Comparison of ENCODE assay signal across 17 cellular contexts in the genomic region with DNA sequence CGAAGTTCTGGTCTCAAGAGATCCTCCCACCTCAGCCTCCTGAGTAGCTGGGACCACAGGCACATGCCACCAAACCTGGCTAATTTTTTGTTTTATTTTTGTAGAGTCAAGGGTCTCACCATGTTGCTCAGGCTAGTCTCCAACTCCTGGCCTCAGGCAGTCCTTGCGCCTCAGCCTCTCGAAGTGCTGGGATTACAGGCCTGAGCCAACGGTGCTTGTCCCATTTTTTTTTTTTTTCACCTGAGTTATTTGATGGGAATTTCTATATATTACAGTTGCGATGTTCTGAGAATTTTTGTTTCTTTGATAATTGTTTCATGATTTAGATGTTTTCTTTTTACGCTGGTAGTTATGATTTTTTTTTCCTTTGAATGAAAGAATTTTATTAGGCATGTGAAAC. TPM values are rescaled to one million over a fixed set of nuclear protein-coding genes. Genes with fewer than 3 reads are reported as not detected.
DNase-seq lines count a peak whose midpoint lies in the region; ATAC-seq and TF ChIP-seq lines count a peak whose summit lies in the region.
"Had no signal": no experiment of that assay in that cellular context is flagged by ENCODE, and none has a peak within 500 bp of the region (broad histone marks: within the 10 kb centered on the region; RNA-seq: fewer than 3 reads in every experiment).

No MANE protein-coding gene starts in this region.

- POLR2A ChIA-PET in T-cell (lab: Charles Lee), result interaction anchor here in 1 of 2 donors (0.6 kb wide), 1 partner anchor 9 kb away, joined by 3 read pairs; no protein-coding TSS in a partner anchor

- DNase-seq in activated naive CD8-positive, alpha-beta T cell treated with anti-CD3 and anti-CD28 coated beads, Interleukin-2, amount 50 U/mL, for 24 hours, result no peak
- DNase-seq in GM06990 (ENCODE audit: extremely low read depth, insufficient read length), result no peak
- no peak for DNase-seq in T-cell
- no peak for DNase-seq in neural crest cell (ENCODE audit: low read depth, low spot score)
- DNase-seq in iPS-NIHi11 (ENCODE audit: low spot score), result no peak
- no peak for DNase-seq in nephron progenitor cell
- DNase-seq: activated naive CD8-positive, alpha-beta T cell treated with anti-CD3 and anti-CD28 coated beads for 36 hours; activated T-cell treated with anti-CD3 and anti-CD28 coated beads, Interleukin-2, amount 50 U/mL, for 1 hour; foreskin melanocyte; NCI-H1092; NCI-H524 treated with DMSO at 0.1 percent for 48 hours; nucleus accumbens; PC-3; stimulated activated naive CD8-positive, alpha-beta T cell treated with anti-CD3 and anti-CD28 coated beads, Interleukin-15, amount 100 ng/mL, for 72 hours had no signal

- peaks cover 5% of the 10 kb centered on the region for H3K36me3 Mint-ChIP-seq in activated naive CD8-positive, alpha-beta T cell
- peaks cover 11% of the 10 kb centered on the region for H3K36me3 Mint-ChIP-seq in activated naive CD8-positive, alpha-beta T cell treated with anti-CD3 and anti-CD28 coated beads, Interleukin-2, amount 50 U/mL, for 24 hours (ENCODE audit: low read depth)
- H3K36me3 Mint-ChIP-seq in T-cell (peaks cover 14% of the 10 kb centered on the region), neural crest cell (ENCODE audit: low read depth) (no peaks in the 10 kb centered on the region), nephron progenitor cell (ENCODE audit: low read depth) (peaks cover 5% of the 10 kb centered on the region)

- no peaks in the 10 kb centered on the region for H3K36me3 ChIP-seq in GM06990 (ENCODE audit: control insufficient read depth, insufficient read depth, low read length)
- H3K36me3 ChIP-seq: SJSA1 had no signal

- no peaks in the 10 kb centered on the region for H3K9me3 Mint-ChIP-seq in activated naive CD8-positive, alpha-beta T cell (ENCODE audit: low read depth)
- H3K9me3 Mint-ChIP-seq in activated naive CD8-positive, alpha-beta T cell treated with anti-CD3 and anti-CD28 coated beads, Interleukin-2, amount 50 U/mL, for 24 hours, result no peaks in the 10 kb centered on the region
- H3K9me3 Mint-ChIP-seq in T-cell (no peaks in the 10 kb centered on the region), neural crest cell (no peaks in the 10 kb centered on the region), nephron progenitor cell (no peaks in the 10 kb centered on the region)
- H3K9me3 Mint-ChIP-seq: activated naive CD8-positive, alpha-beta T cell treated with anti-CD3 and anti-CD28 coated beads for 36 hours; stimulated activated naive CD8-positive, alpha-beta T cell treated with anti-CD3 and anti-CD28 coated beads, Interleukin-15, amount 100 ng/mL, for 72 hours had no signal

- ATAC-seq in activated naive CD8-positive, alpha-beta T cell treated with anti-CD3 and anti-CD28 coated beads, Interleukin-2, amount 50 U/mL, for 24 hours, result no peak
- ATAC-seq in T-cell (replicated peaks in 1 of 4), result no peak
- ATAC-seq in HG03521 (IDR thresholded peaks at IDR 0.05; ENCODE audit: unreplicated experiment), result no peak
- ATAC-seq: PC-3; stimulated activated naive CD8-positive, alpha-beta T cell treated with anti-CD3 and anti-CD28 coated beads, Interleukin-15, amount 100 ng/mL, for 72 hours had no signal

- H3K27me3 ChIP-seq in GM06990 (replicated peaks; ENCODE audit: control insufficient read depth, insufficient read depth, low read length), result no peaks in the 10 kb centered on the region
- H3K27me3 ChIP-seq: SJSA1 had no signal

- no peaks in the 10 kb centered on the region for H3K27me3 Mint-ChIP-seq in activated naive CD8-positive, alpha-beta T cell
- no peaks in the 10 kb centered on the region for H3K27me3 Mint-ChIP-seq in activated naive CD8-positive, alpha-beta T cell treated with anti-CD3 and anti-CD28 coated beads, Interleukin-2, amount 50 U/mL, for 24 hours
- H3K27me3 Mint-ChIP-seq in T-cell (no peaks in the 10 kb centered on the region), neural crest cell (ENCODE audit: low read depth) (peaks cover 3% of the 10 kb centered on the region), nephron progenitor cell (ENCODE audit: low read depth, poor library complexity) (no peaks in the 10 kb centered on the region)
- H3K27me3 Mint-ChIP-seq: activated naive CD8-positive, alpha-beta T cell treated with anti-CD3 and anti-CD28 coated beads for 36 hours; stimulated activated naive CD8-positive, alpha-beta T cell treated with anti-CD3 and anti-CD28 coated beads, Interleukin-15, amount 100 ng/mL, for 72 hours had no signal

- peak overlapping the region; percentile 46 for H3K4me3 Mint-ChIP-seq in activated naive CD8-positive, alpha-beta T cell
- no peak overlapping the region for H3K4me3 Mint-ChIP-seq in activated naive CD8-positive, alpha-beta T cell treated with anti-CD3 and anti-CD28 coated beads, Interleukin-2, amount 50 U/mL, for 24 hours
- H3K4me3 Mint-ChIP-seq in T-cell (peak overlapping the region; percentile 59 to 91 (median 63)), neural crest cell (peak overlapping the region; percentile 79), nephron progenitor cell (no peak overlapping the region)

- CTCF ChIA-PET in T-cell (lab: Charles Lee), result interaction anchor here in 1 of 2 donors (0.6 to 1.5 kb wide), 2 partner anchors 22 to 56 kb away, joined by 3 to 5 read pairs; no protein-coding TSS in a partner anchor

- H3K4me1 Mint-ChIP-seq in activated naive CD8-positive, alpha-beta T cell (ENCODE audit: low read depth), result peaks cover 63% of the 10 kb centered on the region
- peaks cover 73% of the 10 kb centered on the region for H3K4me1 Mint-ChIP-seq in activated naive CD8-positive, alpha-beta T cell treated with anti-CD3 and anti-CD28 coated beads, Interleukin-2, amount 50 U/mL, for 24 hours
- peaks cover 70 to 80% (median 79%) of the 10 kb centered on the region in 3 donors for H3K4me1 Mint-ChIP-seq in T-cell
- H3K4me1 Mint-ChIP-seq in neural crest cell, result peaks cover 24% of the 10 kb centered on the region
- peaks cover 39% of the 10 kb centered on the region for H3K4me1 Mint-ChIP-seq in nephron progenitor cell

- peak overlapping the region; percentile 97 for H3K4me3 ChIP-seq in GM06990 (replicated peaks; ENCODE audit: low read depth, low read length)
- H3K4me3 ChIP-seq: SJSA1 had no signal

- no peak overlapping the region for H3K27ac Mint-ChIP-seq in activated naive CD8-positive, alpha-beta T cell
- H3K27ac Mint-ChIP-seq in activated naive CD8-positive, alpha-beta T cell treated with anti-CD3 and anti-CD28 coated beads, Interleukin-2, amount 50 U/mL, for 24 hours, result no peak overlapping the region
- H3K27ac Mint-ChIP-seq in T-cell, result peak overlapping the region in 1 of 2 donors; percentile 45
- no peak overlapping the region for H3K27ac Mint-ChIP-seq in neural crest cell (ENCODE audit: unreplicated experiment)
- no peak overlapping the region for H3K27ac Mint-ChIP-seq in nephron progenitor cell
- H3K27ac Mint-ChIP-seq: activated naive CD8-positive, alpha-beta T cell treated with anti-CD3 and anti-CD28 coated beads for 36 hours; stimulated activated naive CD8-positive, alpha-beta T cell treated with anti-CD3 and anti-CD28 coated beads, Interleukin-15, amount 100 ng/mL, for 72 hours had no signal

- TF ChIP-seq CTCF in GM06990 (IDR thresholded peaks at IDR 0.05; ENCODE audit: insufficient read depth, low read length, poor library complexity, severe bottlenecking) (no peak), neural crest cell (conservative IDR thresholded peaks at IDR 0.05) (no peak), nephron progenitor cell (IDR thresholded peaks at IDR 0.05) (no peak)

RNA-seq across cellular contexts. Expression of a gene that starts 2.5 kb away (rescaled TPM):
- total RNA-seq in T-cell (100 to 1,000 TPM in 1 of 5 donors, 10 to 100 TPM in 4; 75.0 to 108 (median 82.3) TPM), neural crest cell (23.1 and 25.6 TPM in 2 replicates)

Comparison
In these comparisons a context has a peak if more than half of its experiments do, and no peak if none do; other contexts are left out.
1. H3K4me3 Mint-ChIP-seq: peak in activated naive CD8-positive, alpha-beta T cell (single experiment), T-cell (3 of 3) and neural crest cell (single experiment); none in activated naive CD8-positive, alpha-beta T cell treated with anti-CD3 and anti-CD28 coated beads, Interleukin-2, amount 50 U/mL, for 24 hours (single experiment) and nephron progenitor cell (single experiment).